Comparison of ENCODE assay signal across 1 cellular context in the genomic region with DNA sequence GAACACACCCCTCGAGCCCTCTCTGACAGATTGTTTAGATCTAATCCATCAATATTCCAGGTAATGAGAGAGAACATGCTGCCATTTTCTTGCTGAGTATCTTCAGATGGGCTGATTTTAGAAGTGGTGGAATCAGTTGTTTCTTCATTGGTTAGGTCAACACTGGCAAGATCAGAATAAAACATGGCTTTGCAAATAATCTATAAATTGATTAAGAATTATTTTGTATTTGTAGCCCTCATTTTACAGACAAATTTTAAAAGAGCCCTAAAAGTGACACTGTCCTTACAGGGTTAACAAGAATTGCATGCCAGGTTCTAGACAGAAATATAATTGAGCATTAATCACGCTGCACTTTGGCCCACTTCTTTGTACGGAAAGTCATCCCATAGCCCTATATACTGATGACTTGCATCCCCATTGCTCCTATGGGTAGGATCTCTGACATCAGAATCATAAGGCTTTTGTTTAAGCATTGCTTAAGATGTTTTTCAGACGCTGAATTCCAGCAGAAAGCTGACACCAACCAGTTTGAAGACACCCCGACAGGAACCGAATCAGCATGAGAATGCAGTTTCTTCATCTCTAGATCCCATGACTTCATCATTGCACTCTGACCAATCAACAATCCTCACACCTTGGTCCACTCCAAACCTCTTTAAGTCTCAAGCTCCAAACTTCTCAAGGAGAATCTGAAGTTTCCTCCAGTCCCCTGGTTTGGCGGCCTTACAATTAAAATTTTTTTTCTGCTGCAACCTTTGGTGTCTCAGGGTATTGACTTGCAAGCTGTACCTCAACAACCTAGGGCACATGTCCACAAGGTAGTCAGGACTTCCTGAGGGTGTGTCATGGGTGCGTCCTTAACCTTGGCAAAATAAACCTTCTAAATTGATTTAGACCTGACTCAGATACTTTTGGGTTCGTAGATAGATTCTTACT.
TF ChIP-seq lines count a peak whose summit lies in the region.

No MANE protein-coding gene starts in this region.

TF ChIP-seq in K562, 482 proteins besides CTCF, POLR2A, EP300 and RAD21 (continued from another document and continues in another):
- TF ChIP-seq, protein P1, sequence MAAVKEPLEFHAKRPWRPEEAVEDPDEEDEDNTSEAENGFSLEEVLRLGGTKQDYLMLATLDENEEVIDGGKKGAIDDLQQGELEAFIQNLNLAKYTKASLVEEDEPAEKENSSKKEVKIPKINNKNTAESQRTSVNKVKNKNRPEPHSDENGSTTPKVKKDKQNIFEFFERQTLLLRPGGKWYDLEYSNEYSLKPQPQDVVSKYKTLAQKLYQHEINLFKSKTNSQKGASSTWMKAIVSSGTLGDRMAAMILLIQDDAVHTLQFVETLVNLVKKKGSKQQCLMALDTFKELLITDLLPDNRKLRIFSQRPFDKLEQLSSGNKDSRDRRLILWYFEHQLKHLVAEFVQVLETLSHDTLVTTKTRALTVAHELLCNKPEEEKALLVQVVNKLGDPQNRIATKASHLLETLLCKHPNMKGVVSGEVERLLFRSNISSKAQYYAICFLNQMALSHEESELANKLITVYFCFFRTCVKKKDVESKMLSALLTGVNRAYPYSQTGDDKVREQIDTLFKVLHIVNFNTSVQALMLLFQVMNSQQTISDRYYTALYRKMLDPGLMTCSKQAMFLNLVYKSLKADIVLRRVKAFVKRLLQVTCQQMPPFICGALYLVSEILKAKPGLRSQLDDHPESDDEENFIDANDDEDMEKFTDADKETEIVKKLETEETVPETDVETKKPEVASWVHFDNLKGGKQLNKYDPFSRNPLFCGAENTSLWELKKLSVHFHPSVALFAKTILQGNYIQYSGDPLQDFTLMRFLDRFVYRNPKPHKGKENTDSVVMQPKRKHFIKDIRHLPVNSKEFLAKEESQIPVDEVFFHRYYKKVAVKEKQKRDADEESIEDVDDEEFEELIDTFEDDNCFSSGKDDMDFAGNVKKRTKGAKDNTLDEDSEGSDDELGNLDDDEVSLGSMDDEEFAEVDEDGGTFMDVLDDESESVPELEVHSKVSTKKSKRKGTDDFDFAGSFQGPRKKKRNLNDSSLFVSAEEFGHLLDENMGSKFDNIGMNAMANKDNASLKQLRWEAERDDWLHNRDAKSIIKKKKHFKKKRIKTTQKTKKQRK (IDR thresholded peaks at IDR 0.05; ENCODE audit: borderline replicate concordance, low read depth, low read length): no peak
- TF ChIP-seq HNRNPL (IDR thresholded peaks at IDR 0.05; ENCODE audit: low read depth, low read length) (no peak), BCL6 (CRISPR knock-in tag; IDR thresholded peaks at IDR 0.05) (no peak), POLR2B (IDR thresholded peaks at IDR 0.05; ENCODE audit: low read depth, partially characterized antibody) (peak; percentile 48), SMARCB1 (IDR thresholded peaks at IDR 0.05; ENCODE audit: insufficient read length, low read depth) (no peak), HNRNPLL (IDR thresholded peaks at IDR 0.05; ENCODE audit: low read depth, low read length, poor library complexity, severe bottlenecking) (no peak), ETV5 (CRISPR knock-in tag; IDR thresholded peaks at IDR 0.05; ENCODE audit: low read depth) (no peak), SAFB2 (IDR thresholded peaks at IDR 0.05; ENCODE audit: borderline replicate concordance, low read depth, low read length, severe bottlenecking) (no peak), CEBPB (tag; IDR thresholded peaks at IDR 0.05) (peak; percentile 94), STAG1 (CRISPR knock-in tag; IDR thresholded peaks at IDR 0.05; ENCODE audit: borderline replicate concordance) (no peak), ZNF324 (CRISPR knock-in tag; IDR thresholded peaks at IDR 0.05) (no peak), IFI16 (CRISPR knock-in tag; IDR thresholded peaks at IDR 0.05) (no peak), MECOM (CRISPR knock-in tag; IDR thresholded peaks at IDR 0.05) (peak; percentile 80; the same call in 1 of the 2 replicates), PHB (CRISPR knock-in tag; IDR thresholded peaks at IDR 0.05) (no peak), C11orf30 (IDR thresholded peaks at IDR 0.05; ENCODE audit: low read depth) (peak; percentile 96), HDAC2 (IDR thresholded peaks at IDR 0.05) (no peak), SREBF2 (CRISPR knock-in tag; IDR thresholded peaks at IDR 0.05) (no peak), CBX5 (IDR thresholded peaks at IDR 0.05; ENCODE audit: borderline replicate concordance, low read depth) (no peak), FOS (IDR thresholded peaks at IDR 0.05; ENCODE audit: extremely low read depth, insufficient read length) (no peak), E2F5 (CRISPR knock-in tag; IDR thresholded peaks at IDR 0.05) (no peak), ZNF311 (CRISPR knock-in tag; IDR thresholded peaks at IDR 0.05) (no peak), FOXO4 (CRISPR knock-in tag; IDR thresholded peaks at IDR 0.05) (no peak), HMG20A (CRISPR knock-in tag; conservative IDR thresholded peaks at IDR 0.05) (no peak), E2F8 (IDR thresholded peaks at IDR 0.05; ENCODE audit: low read depth, partially characterized antibody) (no peak), RBM17 (IDR thresholded peaks at IDR 0.05; ENCODE audit: borderline replicate concordance, low read depth, low read length) (no peak), ELF1 (tag; IDR thresholded peaks at IDR 0.05) (no peak), THRA (IDR thresholded peaks at IDR 0.05) (no peak), ZNF395 (CRISPR knock-in tag; IDR thresholded peaks at IDR 0.05) (peak; percentile 65; the same call in 1 of the 2 replicates), NFIX (CRISPR knock-in tag; IDR thresholded peaks at IDR 0.05; ENCODE audit: low read depth) (no peak), ZNF778 (CRISPR knock-in tag; IDR thresholded peaks at IDR 0.05) (no peak)
- TF ChIP-seq, protein P2, sequence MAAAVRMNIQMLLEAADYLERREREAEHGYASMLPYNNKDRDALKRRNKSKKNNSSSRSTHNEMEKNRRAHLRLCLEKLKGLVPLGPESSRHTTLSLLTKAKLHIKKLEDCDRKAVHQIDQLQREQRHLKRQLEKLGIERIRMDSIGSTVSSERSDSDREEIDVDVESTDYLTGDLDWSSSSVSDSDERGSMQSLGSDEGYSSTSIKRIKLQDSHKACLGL (CRISPR knock-in tag; IDR thresholded peaks at IDR 0.05; ENCODE audit: borderline replicate concordance, poor library complexity, severe bottlenecking): no peak
- TF ChIP-seq, protein P3, sequence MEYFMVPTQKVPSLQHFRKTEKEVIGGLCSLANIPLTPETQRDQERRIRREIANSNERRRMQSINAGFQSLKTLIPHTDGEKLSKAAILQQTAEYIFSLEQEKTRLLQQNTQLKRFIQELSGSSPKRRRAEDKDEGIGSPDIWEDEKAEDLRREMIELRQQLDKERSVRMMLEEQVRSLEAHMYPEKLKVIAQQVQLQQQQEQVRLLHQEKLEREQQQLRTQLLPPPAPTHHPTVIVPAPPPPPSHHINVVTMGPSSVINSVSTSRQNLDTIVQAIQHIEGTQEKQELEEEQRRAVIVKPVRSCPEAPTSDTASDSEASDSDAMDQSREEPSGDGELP (CRISPR knock-in tag; IDR thresholded peaks at IDR 0.05; ENCODE audit: borderline replicate concordance): no peak
- TF ChIP-seq, protein P4, sequence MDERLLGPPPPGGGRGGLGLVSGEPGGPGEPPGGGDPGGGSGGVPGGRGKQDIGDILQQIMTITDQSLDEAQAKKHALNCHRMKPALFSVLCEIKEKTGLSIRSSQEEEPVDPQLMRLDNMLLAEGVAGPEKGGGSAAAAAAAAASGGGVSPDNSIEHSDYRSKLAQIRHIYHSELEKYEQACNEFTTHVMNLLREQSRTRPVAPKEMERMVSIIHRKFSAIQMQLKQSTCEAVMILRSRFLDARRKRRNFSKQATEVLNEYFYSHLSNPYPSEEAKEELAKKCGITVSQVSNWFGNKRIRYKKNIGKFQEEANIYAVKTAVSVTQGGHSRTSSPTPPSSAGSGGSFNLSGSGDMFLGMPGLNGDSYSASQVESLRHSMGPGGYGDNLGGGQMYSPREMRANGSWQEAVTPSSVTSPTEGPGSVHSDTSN (CRISPR knock-in tag; IDR thresholded peaks at IDR 0.05; ENCODE audit: low read depth): no peak
- TF ChIP-seq, protein P4 (tag; conservative IDR thresholded peaks at IDR 0.05; ENCODE audit: low read depth): peak; percentile 70
- TF ChIP-seq, protein P5, sequence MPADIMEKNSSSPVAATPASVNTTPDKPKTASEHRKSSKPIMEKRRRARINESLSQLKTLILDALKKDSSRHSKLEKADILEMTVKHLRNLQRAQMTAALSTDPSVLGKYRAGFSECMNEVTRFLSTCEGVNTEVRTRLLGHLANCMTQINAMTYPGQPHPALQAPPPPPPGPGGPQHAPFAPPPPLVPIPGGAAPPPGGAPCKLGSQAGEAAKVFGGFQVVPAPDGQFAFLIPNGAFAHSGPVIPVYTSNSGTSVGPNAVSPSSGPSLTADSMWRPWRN (IDR thresholded peaks at IDR 0.05; ENCODE audit: low read depth): no peak
